In genomic region chr6:360791-361373, GRCh38 we compare ENCODE assay signal across 19 cellular contexts. TPM values are rescaled to one million over a fixed set of nuclear protein-coding genes. Genes with fewer than 3 reads are reported as not detected.
"Had no signal": no experiment of that assay in that cellular context is flagged by ENCODE, and none has a peak within 500 bp of the region (broad histone marks: within the 10 kb centered on the region; RNA-seq: fewer than 3 reads in every experiment).

No MANE protein-coding gene starts in this region.

- H3K27ac Mint-ChIP-seq: activated CD8-positive, alpha-beta T cell treated with anti-CD3 and anti-CD28 coated beads, Interleukin-2, amount 10 ng/mL, durations not matched to agents 7 days and 5 days; activated naive CD4-positive, alpha-beta T cell treated with anti-CD3 and anti-CD28 coated beads for 36 hours; activated T-cell treated with anti-CD3 and anti-CD28 coated beads, Interleukin-2, amount 50 U/mL, for 24 hours; stimulated activated effector memory CD8-positive, alpha-beta T cell treated with anti-CD3 and anti-CD28 coated beads, Interleukin-12 subunit alpha, Interleukin-12 subunit beta, amount 100 ng/mL, for 72 hours; T-helper 2 cell treated with Interferon-gamma antibody and Interleukin-4, amounts not matched to agents 5 μg/mL and 100 μg/mL, for 36 hours had no signal

- H3K27me3 Mint-ChIP-seq: activated T-cell treated with anti-CD3 and anti-CD28 coated beads, Interleukin-2, amount 50 U/mL, for 24 hours had no signal

- DNase-seq: activated CD4-positive, alpha-beta T cell treated with anti-CD3 and anti-CD28 coated beads for 48 hours; activated CD4-positive, CD25-positive, alpha-beta regulatory T cell; activated CD8-positive, alpha-beta T cell treated with anti-CD3 and anti-CD28 coated beads, Interleukin-2, amount 10 ng/mL, durations not matched to agents 7 days and 5 days; activated naive CD4-positive, alpha-beta T cell treated with anti-CD3 and anti-CD28 coated beads for 36 hours; activated T-cell treated with anti-CD3 and anti-CD28 coated beads, Interleukin-2, amount 50 U/mL, for 24 hours; cortex of kidney; effector CD4-positive, alpha-beta T cell; kidney glomerular epithelial cell; midbrain; stimulated activated CD4-positive, alpha-beta T cell treated with anti-CD3 and anti-CD28 coated beads, Interleukin-15, amount 100 ng/mL, for 24 hours; stimulated activated CD4-positive, alpha-beta T cell treated with anti-CD3 and anti-CD28 coated beads, Interleukin-2, amount 100 ng/mL, for 48 hours; thyroid gland had no signal

- H3K9me3 Mint-ChIP-seq: T-helper 2 cell treated with Interferon-gamma antibody and Interleukin-4, amounts not matched to agents 5 μg/mL and 100 μg/mL, for 36 hours had no signal

- H3K4me3 Mint-ChIP-seq: activated CD8-positive, alpha-beta T cell treated with anti-CD3 and anti-CD28 coated beads, Interleukin-2, amount 10 ng/mL, durations not matched to agents 7 days and 5 days; activated naive CD4-positive, alpha-beta T cell treated with anti-CD3 and anti-CD28 coated beads for 36 hours; activated T-cell treated with anti-CD3 and anti-CD28 coated beads, Interleukin-2, amount 50 U/mL, for 24 hours; neural crest cell; stimulated activated effector memory CD8-positive, alpha-beta T cell treated with anti-CD3 and anti-CD28 coated beads, Interleukin-12 subunit alpha, Interleukin-12 subunit beta, amount 100 ng/mL, for 72 hours; T-helper 2 cell treated with Interferon-gamma antibody and Interleukin-4, amounts not matched to agents 5 μg/mL and 100 μg/mL, for 36 hours had no signal

- ATAC-seq: activated CD8-positive, alpha-beta T cell treated with anti-CD3 and anti-CD28 coated beads, Interleukin-2, amount 10 ng/mL, durations not matched to agents 7 days and 5 days; gastroesophageal sphincter; heart left ventricle; stimulated activated effector memory CD8-positive, alpha-beta T cell treated with anti-CD3 and anti-CD28 coated beads, Interleukin-12 subunit alpha, Interleukin-12 subunit beta, amount 100 ng/mL, for 72 hours had no signal

RNA-seq across cellular contexts. Expression of gene IRF4, which starts 30.7 kb away (rescaled TPM):
- total RNA-seq: endothelial cell of umbilical vein, lung microvascular endothelial cell had no signal
- polyA plus RNA-seq: endothelial cell of umbilical vein had no signal
